Comparison of ENCODE assay signal across 1 cellular context in genomic region chr7:25091757-25092156, GRCh38.
TF ChIP-seq lines count a peak whose summit lies in the region.

No MANE protein-coding gene starts in this region.

TF ChIP-seq in H1, 55 proteins besides CTCF, POLR2A, EP300 and RAD21 (continued from another document):
- no peak for TF ChIP-seq RBBP5 (IDR thresholded peaks at IDR 0.05; ENCODE audit: borderline replicate concordance, low read depth, low read length)
- no peak for TF ChIP-seq CHD2 (IDR thresholded peaks at IDR 0.05; ENCODE audit: low read length)
- no peak for TF ChIP-seq SRF (IDR thresholded peaks at IDR 0.05; ENCODE audit: low read depth, low read length)
- TF ChIP-seq KDM1A (IDR thresholded peaks at IDR 0.05; ENCODE audit: borderline replicate concordance, low read length), result no peak
- TF ChIP-seq PHF8 (conservative IDR thresholded peaks at IDR 0.05; ENCODE audit: low read depth, low read length), result no peak
- no peak for TF ChIP-seq CEBPB (IDR thresholded peaks at IDR 0.05; ENCODE audit: low read depth, low read length)
- TF ChIP-seq ATF3 (IDR thresholded peaks at IDR 0.05; ENCODE audit: insufficient read depth, low read depth, low read length), result no peak
- no peak for TF ChIP-seq SIRT6 (IDR thresholded peaks at IDR 0.05; ENCODE audit: low read length)
